1 cellular context compared by ENCODE assay signal in genomic region chr1:110201157-110201825, GRCh38.
TF ChIP-seq lines count a peak whose summit lies in the region.

No MANE protein-coding gene starts in this region.

TF ChIP-seq in GM23338, 12 proteins besides CTCF, POLR2A, EP300 and RAD21 (continued from another document):
- no peak for TF ChIP-seq ZNF462 (CRISPR knock-in tag; IDR thresholded peaks at IDR 0.05)
- TF ChIP-seq ETS1 (IDR thresholded peaks at IDR 0.05): no peak
- no peak for TF ChIP-seq ZNF114 (CRISPR knock-in tag; IDR thresholded peaks at IDR 0.05)
- TF ChIP-seq POLR2AphosphoS5 (IDR thresholded peaks at IDR 0.05; ENCODE audit: low read depth): no peak
- TF ChIP-seq EZH2 (IDR thresholded peaks at IDR 0.05; ENCODE audit: low read depth, unreplicated experiment): no peak
